9 cellular contexts compared by ENCODE assay signal in genomic region chr13:67147257-67148218, GRCh38.
A peak's percentile ranks its signal among the peaks of the same experiment; 100 is the strongest.
DNase-seq lines count a peak whose midpoint lies in the region; ATAC-seq and TF ChIP-seq lines count a peak whose summit lies in the region.
"Had no signal": no experiment of that assay in that cellular context is flagged by ENCODE, and none has a peak within 500 bp of the region (broad histone marks: within the 10 kb centered on the region; RNA-seq: fewer than 3 reads in every experiment).

No MANE protein-coding gene starts in this region.

- ATAC-seq in GM18511 (IDR thresholded peaks at IDR 0.05; ENCODE audit: unreplicated experiment), result no peak

- H3K36me3 ChIP-seq in brain microvascular endothelial cell (replicated peaks), result no peaks in the 10 kb centered on the region

- peak overlapping the region; percentile 81 for H3K27ac ChIP-seq in brain microvascular endothelial cell

- intact Hi-C loops in posterior cingulate gyrus (cut with DNase I), result no loop called here

- H3K27me3 ChIP-seq in brain microvascular endothelial cell (replicated peaks), result no peaks in the 10 kb centered on the region

- in situ Hi-C loops in brain microvascular endothelial cell (cut with HindIII; ENCODE audit: low pct_ligation_motif_present, low sequenced_read_pairs), result no loop called here

- H3K4me3 ChIP-seq in brain microvascular endothelial cell (ENCODE audit: low read depth, low read length), result peak overlapping the region; percentile 6

- DNase-seq in NCI-H1694 (lab: John Stamatoyannopoulos, UW) (peak; percentile 29), NCI-H1694 treated with DMSO at 0.1 percent for 48 hours (lab: John Stamatoyannopoulos, UW) (no peak), brain microvascular endothelial cell (peak; percentile 75), iPS-NIHi7 (ENCODE audit: extremely low spot score) (peak; percentile 9), smooth muscle cell of the brain vasculature (ENCODE audit: low read depth, low spot score) (peak; percentile 23), posterior cingulate gyrus (no peak)
- no peak for DNase-seq in activated CD8-positive, alpha-beta memory T cell treated with anti-CD3 and anti-CD28 coated beads for 24 hours
- DNase-seq: activated T-cell treated with anti-CD3 and anti-CD28 coated beads, Interleukin-2, amount 50 U/mL, for 48 hours had no signal

- TF ChIP-seq CTCF in brain microvascular endothelial cell (IDR thresholded peaks at IDR 0.05; ENCODE audit: low read depth, low read length, missing control alignments), result no peak

Comparison
In these comparisons a context has a peak if more than half of its experiments do, and no peak if none do; other contexts are left out.
1. DNase-seq: peak in NCI-H1694 (single experiment), brain microvascular endothelial cell (single experiment), iPS-NIHi7 (single experiment) and smooth muscle cell of the brain vasculature (single experiment); none in NCI-H1694 treated with DMSO at 0.1 percent for 48 hours (single experiment), activated CD8-positive, alpha-beta memory T cell treated with anti-CD3 and anti-CD28 coated beads for 24 hours (single experiment) and posterior cingulate gyrus (0 of 10).